In the genomic region with DNA sequence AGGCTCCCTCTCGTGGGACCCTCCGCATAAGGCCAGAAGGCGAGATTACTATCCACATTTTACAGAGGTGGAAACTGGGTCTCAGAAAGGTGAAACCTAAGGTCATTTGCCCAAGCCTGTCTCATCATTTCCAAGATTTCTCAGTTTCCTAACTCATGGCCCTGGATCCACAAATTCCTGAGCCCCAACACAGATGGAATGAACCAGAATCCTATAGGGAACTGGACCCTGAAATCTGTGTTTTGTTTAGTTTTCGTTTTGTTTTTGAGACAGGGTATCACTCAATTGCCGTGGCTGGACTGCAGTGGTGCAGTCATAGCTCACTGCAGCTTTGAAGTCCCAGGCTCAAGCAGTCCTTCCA, we compare ENCODE assay signal across 2 cellular contexts.
TF ChIP-seq lines count a peak whose summit lies in the region.

No MANE protein-coding gene starts in this region.

TF ChIP-seq in HepG2, 621 proteins besides CTCF, POLR2A, EP300 and RAD21 (continues in another document):
- TF ChIP-seq, protein P1, sequence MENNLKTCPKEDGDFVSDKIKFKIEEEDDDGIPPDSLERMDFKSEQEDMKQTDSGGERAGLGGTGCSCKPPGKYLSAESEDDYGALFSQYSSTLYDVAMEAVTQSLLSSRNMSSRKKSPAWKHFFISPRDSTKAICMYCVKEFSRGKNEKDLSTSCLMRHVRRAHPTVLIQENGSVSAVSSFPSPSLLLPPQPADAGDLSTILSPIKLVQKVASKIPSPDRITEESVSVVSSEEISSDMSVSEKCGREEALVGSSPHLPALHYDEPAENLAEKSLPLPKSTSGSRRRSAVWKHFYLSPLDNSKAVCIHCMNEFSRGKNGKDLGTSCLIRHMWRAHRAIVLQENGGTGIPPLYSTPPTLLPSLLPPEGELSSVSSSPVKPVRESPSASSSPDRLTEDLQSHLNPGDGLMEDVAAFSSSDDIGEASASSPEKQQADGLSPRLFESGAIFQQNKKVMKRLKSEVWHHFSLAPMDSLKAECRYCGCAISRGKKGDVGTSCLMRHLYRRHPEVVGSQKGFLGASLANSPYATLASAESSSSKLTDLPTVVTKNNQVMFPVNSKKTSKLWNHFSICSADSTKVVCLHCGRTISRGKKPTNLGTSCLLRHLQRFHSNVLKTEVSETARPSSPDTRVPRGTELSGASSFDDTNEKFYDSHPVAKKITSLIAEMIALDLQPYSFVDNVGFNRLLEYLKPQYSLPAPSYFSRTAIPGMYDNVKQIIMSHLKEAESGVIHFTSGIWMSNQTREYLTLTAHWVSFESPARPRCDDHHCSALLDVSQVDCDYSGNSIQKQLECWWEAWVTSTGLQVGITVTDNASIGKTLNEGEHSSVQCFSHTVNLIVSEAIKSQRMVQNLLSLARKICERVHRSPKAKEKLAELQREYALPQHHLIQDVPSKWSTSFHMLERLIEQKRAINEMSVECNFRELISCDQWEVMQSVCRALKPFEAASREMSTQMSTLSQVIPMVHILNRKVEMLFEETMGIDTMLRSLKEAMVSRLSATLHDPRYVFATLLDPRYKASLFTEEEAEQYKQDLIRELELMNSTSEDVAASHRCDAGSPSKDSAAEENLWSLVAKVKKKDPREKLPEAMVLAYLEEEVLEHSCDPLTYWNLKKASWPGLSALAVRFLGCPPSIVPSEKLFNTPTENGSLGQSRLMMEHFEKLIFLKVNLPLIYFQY (CRISPR knock-in tag; IDR thresholded peaks at IDR 0.05; ENCODE audit: borderline replicate concordance), result no peak
- no peak for TF ChIP-seq BHLHE40 (IDR thresholded peaks at IDR 0.05; ENCODE audit: low read length)
- TF ChIP-seq, protein P2, sequence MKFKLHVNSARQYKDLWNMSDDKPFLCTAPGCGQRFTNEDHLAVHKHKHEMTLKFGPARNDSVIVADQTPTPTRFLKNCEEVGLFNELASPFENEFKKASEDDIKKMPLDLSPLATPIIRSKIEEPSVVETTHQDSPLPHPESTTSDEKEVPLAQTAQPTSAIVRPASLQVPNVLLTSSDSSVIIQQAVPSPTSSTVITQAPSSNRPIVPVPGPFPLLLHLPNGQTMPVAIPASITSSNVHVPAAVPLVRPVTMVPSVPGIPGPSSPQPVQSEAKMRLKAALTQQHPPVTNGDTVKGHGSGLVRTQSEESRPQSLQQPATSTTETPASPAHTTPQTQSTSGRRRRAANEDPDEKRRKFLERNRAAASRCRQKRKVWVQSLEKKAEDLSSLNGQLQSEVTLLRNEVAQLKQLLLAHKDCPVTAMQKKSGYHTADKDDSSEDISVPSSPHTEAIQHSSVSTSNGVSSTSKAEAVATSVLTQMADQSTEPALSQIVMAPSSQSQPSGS (CRISPR knock-in tag; IDR thresholded peaks at IDR 0.05), result 0 out of 2 replicates have a peak, but pooled peaks have one; percentile 10
- no peak for TF ChIP-seq NFE2L2 (IDR thresholded peaks at IDR 0.05; ENCODE audit: low read length)
- TF ChIP-seq, protein P3, sequence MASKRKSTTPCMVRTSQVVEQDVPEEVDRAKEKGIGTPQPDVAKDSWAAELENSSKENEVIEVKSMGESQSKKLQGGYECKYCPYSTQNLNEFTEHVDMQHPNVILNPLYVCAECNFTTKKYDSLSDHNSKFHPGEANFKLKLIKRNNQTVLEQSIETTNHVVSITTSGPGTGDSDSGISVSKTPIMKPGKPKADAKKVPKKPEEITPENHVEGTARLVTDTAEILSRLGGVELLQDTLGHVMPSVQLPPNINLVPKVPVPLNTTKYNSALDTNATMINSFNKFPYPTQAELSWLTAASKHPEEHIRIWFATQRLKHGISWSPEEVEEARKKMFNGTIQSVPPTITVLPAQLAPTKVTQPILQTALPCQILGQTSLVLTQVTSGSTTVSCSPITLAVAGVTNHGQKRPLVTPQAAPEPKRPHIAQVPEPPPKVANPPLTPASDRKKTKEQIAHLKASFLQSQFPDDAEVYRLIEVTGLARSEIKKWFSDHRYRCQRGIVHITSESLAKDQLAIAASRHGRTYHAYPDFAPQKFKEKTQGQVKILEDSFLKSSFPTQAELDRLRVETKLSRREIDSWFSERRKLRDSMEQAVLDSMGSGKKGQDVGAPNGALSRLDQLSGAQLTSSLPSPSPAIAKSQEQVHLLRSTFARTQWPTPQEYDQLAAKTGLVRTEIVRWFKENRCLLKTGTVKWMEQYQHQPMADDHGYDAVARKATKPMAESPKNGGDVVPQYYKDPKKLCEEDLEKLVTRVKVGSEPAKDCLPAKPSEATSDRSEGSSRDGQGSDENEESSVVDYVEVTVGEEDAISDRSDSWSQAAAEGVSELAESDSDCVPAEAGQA (IDR thresholded peaks at IDR 0.05; ENCODE audit: low read depth), result peak; percentile 13; the same call in 1 of the 2 replicates
- TF ChIP-seq, protein P3 (CRISPR knock-in tag; IDR thresholded peaks at IDR 0.05; ENCODE audit: borderline replicate concordance), result no peak
- TF ChIP-seq, protein P4, sequence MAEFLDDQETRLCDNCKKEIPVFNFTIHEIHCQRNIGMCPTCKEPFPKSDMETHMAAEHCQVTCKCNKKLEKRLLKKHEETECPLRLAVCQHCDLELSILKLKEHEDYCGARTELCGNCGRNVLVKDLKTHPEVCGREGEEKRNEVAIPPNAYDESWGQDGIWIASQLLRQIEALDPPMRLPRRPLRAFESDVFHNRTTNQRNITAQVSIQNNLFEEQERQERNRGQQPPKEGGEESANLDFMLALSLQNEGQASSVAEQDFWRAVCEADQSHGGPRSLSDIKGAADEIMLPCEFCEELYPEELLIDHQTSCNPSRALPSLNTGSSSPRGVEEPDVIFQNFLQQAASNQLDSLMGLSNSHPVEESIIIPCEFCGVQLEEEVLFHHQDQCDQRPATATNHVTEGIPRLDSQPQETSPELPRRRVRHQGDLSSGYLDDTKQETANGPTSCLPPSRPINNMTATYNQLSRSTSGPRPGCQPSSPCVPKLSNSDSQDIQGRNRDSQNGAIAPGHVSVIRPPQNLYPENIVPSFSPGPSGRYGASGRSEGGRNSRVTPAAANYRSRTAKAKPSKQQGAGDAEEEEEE (CRISPR knock-in tag; IDR thresholded peaks at IDR 0.05; ENCODE audit: borderline replicate concordance), result no peak

TF ChIP-seq in neural cell, 6 proteins besides CTCF, POLR2A, EP300 and RAD21:
- TF ChIP-seq SMC3 (conservative IDR thresholded peaks at IDR 0.05; ENCODE audit: poor library complexity), result no peak
- TF ChIP-seq POLR2AphosphoS5 (IDR thresholded peaks at IDR 0.05), result no peak
- no peak for TF ChIP-seq EZH2 (IDR thresholded peaks at IDR 0.05; ENCODE audit: borderline replicate concordance, insufficient read depth, low read length, poor library complexity, severe bottlenecking)
- no peak for TF ChIP-seq MXI1 (conservative IDR thresholded peaks at IDR 0.05; ENCODE audit: poor library complexity, severe bottlenecking)
- TF ChIP-seq, protein P5, sequence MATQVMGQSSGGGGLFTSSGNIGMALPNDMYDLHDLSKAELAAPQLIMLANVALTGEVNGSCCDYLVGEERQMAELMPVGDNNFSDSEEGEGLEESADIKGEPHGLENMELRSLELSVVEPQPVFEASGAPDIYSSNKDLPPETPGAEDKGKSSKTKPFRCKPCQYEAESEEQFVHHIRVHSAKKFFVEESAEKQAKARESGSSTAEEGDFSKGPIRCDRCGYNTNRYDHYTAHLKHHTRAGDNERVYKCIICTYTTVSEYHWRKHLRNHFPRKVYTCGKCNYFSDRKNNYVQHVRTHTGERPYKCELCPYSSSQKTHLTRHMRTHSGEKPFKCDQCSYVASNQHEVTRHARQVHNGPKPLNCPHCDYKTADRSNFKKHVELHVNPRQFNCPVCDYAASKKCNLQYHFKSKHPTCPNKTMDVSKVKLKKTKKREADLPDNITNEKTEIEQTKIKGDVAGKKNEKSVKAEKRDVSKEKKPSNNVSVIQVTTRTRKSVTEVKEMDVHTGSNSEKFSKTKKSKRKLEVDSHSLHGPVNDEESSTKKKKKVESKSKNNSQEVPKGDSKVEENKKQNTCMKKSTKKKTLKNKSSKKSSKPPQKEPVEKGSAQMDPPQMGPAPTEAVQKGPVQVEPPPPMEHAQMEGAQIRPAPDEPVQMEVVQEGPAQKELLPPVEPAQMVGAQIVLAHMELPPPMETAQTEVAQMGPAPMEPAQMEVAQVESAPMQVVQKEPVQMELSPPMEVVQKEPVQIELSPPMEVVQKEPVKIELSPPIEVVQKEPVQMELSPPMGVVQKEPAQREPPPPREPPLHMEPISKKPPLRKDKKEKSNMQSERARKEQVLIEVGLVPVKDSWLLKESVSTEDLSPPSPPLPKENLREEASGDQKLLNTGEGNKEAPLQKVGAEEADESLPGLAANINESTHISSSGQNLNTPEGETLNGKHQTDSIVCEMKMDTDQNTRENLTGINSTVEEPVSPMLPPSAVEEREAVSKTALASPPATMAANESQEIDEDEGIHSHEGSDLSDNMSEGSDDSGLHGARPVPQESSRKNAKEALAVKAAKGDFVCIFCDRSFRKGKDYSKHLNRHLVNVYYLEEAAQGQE (IDR thresholded peaks at IDR 0.05; ENCODE audit: borderline replicate concordance), result no peak
- TF ChIP-seq TAF1 (IDR thresholded peaks at IDR 0.05; ENCODE audit: low read depth), result no peak
